20 cellular contexts compared by ENCODE assay signal in genomic region chr1:56539403-56539802, GRCh38. TPM values are rescaled to one million over a fixed set of nuclear protein-coding genes. Genes with fewer than 3 reads are reported as not detected.
DNase-seq lines count a peak whose midpoint lies in the region; ATAC-seq, FAIRE-seq and TF ChIP-seq lines count a peak whose summit lies in the region.
"Had no signal": no experiment of that assay in that cellular context is flagged by ENCODE, and none has a peak within 500 bp of the region (broad histone marks: within the 10 kb centered on the region; RNA-seq: fewer than 3 reads in every experiment).

No MANE protein-coding gene starts in this region.

- intact Hi-C loops in A673 (cut with micrococcal nuclease; ENCODE audit: unreplicated experiment) = no loop called here

- H3K4me1 Mint-ChIP-seq in H9 (peaks cover 49 to 95% of the 10 kb centered on the region in 2 experiments), nephron (peaks cover 52% of the 10 kb centered on the region), T-cell (no peaks in the 10 kb centered on the region)
- H3K4me1 Mint-ChIP-seq: CD4-positive, CD25-positive, alpha-beta regulatory T cell had no signal

- FAIRE-seq in H54 (lab: Jason Lieb, UNC) = no peak
- FAIRE-seq: G401.6, GM12891 had no signal

- H2AK5ac ChIP-seq in H9 (ENCODE audit: insufficient read length, low read length) = no peak overlapping the region

- no peaks in the 10 kb centered on the region for H3K9me3 Mint-ChIP-seq in H9
- no peaks in the 10 kb centered on the region for H3K9me3 Mint-ChIP-seq in nephron
- H3K9me3 Mint-ChIP-seq in T-cell = no peaks in the 10 kb centered on the region
- H3K9me3 Mint-ChIP-seq: HFFc6 had no signal

- H3K9me3 ChIP-seq in H9 (ENCODE audit: control insufficient read depth, low read depth, low read length) (no peaks in the 10 kb centered on the region), hepatocyte (ENCODE audit: low read depth) (no peaks in the 10 kb centered on the region), A673 (ENCODE audit: low read depth, low read length, poor library complexity, severe bottlenecking) (no peaks in the 10 kb centered on the region)
- H3K9me3 ChIP-seq: Peyer's patch had no signal

- H4K91ac ChIP-seq in H9 (ENCODE audit: insufficient read length, low read depth, low read length) = no peak overlapping the region

- H3K27me3 Mint-ChIP-seq in H9 (ENCODE audit: low read depth) = no peaks in the 10 kb centered on the region
- no peaks in the 10 kb centered on the region for H3K27me3 Mint-ChIP-seq in nephron (ENCODE audit: low read depth)
- H3K27me3 Mint-ChIP-seq in T-cell = peaks cover 2 to 10% of the 10 kb centered on the region in 2 donors
- H3K27me3 Mint-ChIP-seq: CD4-positive, CD25-positive, alpha-beta regulatory T cell had no signal

- H3K4me3 ChIP-seq in hepatocyte (no peak overlapping the region), A673 (ENCODE audit: low read depth, low read length, poor library complexity, severe bottlenecking) (no peak overlapping the region)
- H3K4me3 ChIP-seq: GM23248, Peyer's patch had no signal

- TF ChIP-seq POLR2A in H54 (IDR thresholded peaks at IDR 0.05; ENCODE audit: low read depth, low read length) = no peak

- H3K18ac ChIP-seq in H9 (ENCODE audit: insufficient read length, low read depth, low read length) = no peak overlapping the region

- H4K8ac ChIP-seq in H9 (replicated peaks; ENCODE audit: insufficient read length, low read depth, low read length) = no peak overlapping the region

- H2BK15ac ChIP-seq in H9 (ENCODE audit: low read depth, low read length) = no peak overlapping the region

- H3K27ac ChIP-seq in H9 (ENCODE audit: insufficient read length, low read depth, low read length) = no peak overlapping the region
- H3K27ac ChIP-seq in hepatocyte = peak overlapping the region; percentile 8
- H3K27ac ChIP-seq in A673 (ENCODE audit: low read depth, low read length, poor library complexity, severe bottlenecking) = no peak overlapping the region
- H3K27ac ChIP-seq: GM23248, Peyer's patch had no signal

- WGBS in H9 (ENCODE audit: extremely low coverage, insufficient read length, low lambda C conversion rate) = no CpG with 5 or more reads among the region's 2 CpGs
- 29% methylated on average over 2 of the region's 2 CpGs for WGBS in hepatocyte (ENCODE audit: low lambda C conversion rate, missing lambda C conversion rate)

- DNase-seq in H9 (no peak), NCI-H69 (lab: John Stamatoyannopoulos, UW) (peak; percentile 1), hepatocyte (ENCODE audit: low spot score) (no peak), A673 (ENCODE audit: low spot score) (no peak), T-cell (no peak), H54 (ENCODE audit: insufficient read length, low spot score) (no peak)
- DNase-seq: ACHN; CD4-positive, CD25-positive, alpha-beta regulatory T cell; DMS79 treated with DMSO at 0.1 percent for 48 hours; GM23248; HFFc6; Kasumi-1; NCI-H1105 treated with DMSO at 0.1 percent for 48 hours; NCI-H187; Peyer's patch; SIG-M5 had no signal

- POLR2A ChIA-PET in A673 (lab: Charles Lee; ENCODE audit: low non-redundant PET) = no interaction called here
- POLR2A ChIA-PET in T-cell (lab: Charles Lee) = no interaction called here

- H2AFZ ChIP-seq in H9 (ENCODE audit: low read length) (no peak overlapping the region), hepatocyte (no peak overlapping the region)
- H2AFZ ChIP-seq: GM23248 had no signal

- H3K36me3 ChIP-seq in hepatocyte (replicated peaks; ENCODE audit: insufficient read depth, low read depth) (peaks cover 3% of the 10 kb centered on the region), A673 (ENCODE audit: insufficient read depth, low read length, poor library complexity, severe bottlenecking) (no peaks in the 10 kb centered on the region)

- no peak for TF ChIP-seq CTCF in H9 (conservative IDR thresholded peaks at IDR 0.05)
- TF ChIP-seq CTCF in hepatocyte (IDR thresholded peaks at IDR 0.05; ENCODE audit: poor library complexity) = no peak
- no peak for TF ChIP-seq CTCF in nephron (IDR thresholded peaks at IDR 0.05; ENCODE audit: unreplicated experiment in 3 of 3)
- TF ChIP-seq CTCF in A673 (conservative IDR thresholded peaks at IDR 0.05; ENCODE audit: low read depth, low read length) = no peak

- H2BK5ac ChIP-seq in H9 (ENCODE audit: insufficient read length, low read length) = no peak overlapping the region

- H2BK20ac ChIP-seq in H9 (ENCODE audit: low read depth, low read length, poor library complexity, severe bottlenecking) = no peak overlapping the region

- no peak overlapping the region for H4K5ac ChIP-seq in H9 (ENCODE audit: insufficient read length, low read depth, low read length)

- no peak overlapping the region for H2BK120ac ChIP-seq in H9 (ENCODE audit: low read depth, low read length, poor library complexity, severe bottlenecking)

- H3K23me2 ChIP-seq in H9 (ENCODE audit: insufficient read length, low read depth, low read length, poor library complexity, severe bottlenecking) = no peaks in the 10 kb centered on the region

- H3K36me3 Mint-ChIP-seq in H9 (ENCODE audit: insufficient read depth in 1 of 3, low read depth in 3 of 3) (peaks cover 11 to 57% (median 47%) of the 10 kb centered on the region in 3 experiments; a peak in 6 of 7 replicates), nephron (ENCODE audit: low read depth) (peaks cover 51% of the 10 kb centered on the region), T-cell (no peaks in the 10 kb centered on the region)
- H3K36me3 Mint-ChIP-seq: CD4-positive, CD25-positive, alpha-beta regulatory T cell had no signal

- H3K4ac ChIP-seq in H9 (ENCODE audit: low read depth, low read length) = no peak overlapping the region

- H3K79me2 ChIP-seq in H9 (ENCODE audit: insufficient read depth, low read length) = peaks cover 30% of the 10 kb centered on the region; the same call in 1 of the 2 replicates
- peaks cover 98% of the 10 kb centered on the region for H3K79me2 ChIP-seq in hepatocyte

- no peak overlapping the region for H2BK12ac ChIP-seq in H9 (ENCODE audit: insufficient read length, low read depth, low read length)

- no peak overlapping the region for H3K14ac ChIP-seq in H9 (ENCODE audit: insufficient read depth, low read length)

- BruUV-seq in A673 (replicated peaks; lab: Mats Ljungman, UMichigan) = no TSS peak

- no peaks in the 10 kb centered on the region for H3K79me1 ChIP-seq in H9 (ENCODE audit: insufficient read depth, low read depth, low read length, poor library complexity, severe bottlenecking)

- ATAC-seq in GM21381 (IDR thresholded peaks at IDR 0.05; ENCODE audit: unreplicated experiment) (no peak), T-cell (replicated peaks in 1 of 4) (no peak)

- H3K9ac ChIP-seq in H9 (ENCODE audit: extremely low read depth, insufficient read length, low read length) = no peak overlapping the region
- H3K9ac ChIP-seq: GM23248 had no signal

- H3K4me3 Mint-ChIP-seq in H9 = 0 out of 5 replicates have a peak overlapping the region, but pooled peaks of 1 of the 2 experiments have one; percentile 9
- H3K4me3 Mint-ChIP-seq in nephron = no peak overlapping the region
- H3K4me3 Mint-ChIP-seq in T-cell = no peak overlapping the region
- H3K4me3 Mint-ChIP-seq: CD4-positive, CD25-positive, alpha-beta regulatory T cell; HFFc6 had no signal

- H3K27me3 ChIP-seq in H9 (ENCODE audit: insufficient read depth, low read length) = no peaks in the 10 kb centered on the region
- H3K27me3 ChIP-seq in hepatocyte = no peaks in the 10 kb centered on the region
- peaks cover 6% of the 10 kb centered on the region for H3K27me3 ChIP-seq in A673 (replicated peaks; ENCODE audit: insufficient read depth, low read depth, low read length, poor library complexity)
- H3K27me3 ChIP-seq: Peyer's patch had no signal

- no peaks in the 10 kb centered on the region for H4K20me1 ChIP-seq in H9 (ENCODE audit: control insufficient read depth, insufficient read depth, insufficient read length)
- peaks cover 97% of the 10 kb centered on the region for H4K20me1 ChIP-seq in hepatocyte (ENCODE audit: insufficient read depth, poor library complexity, severe bottlenecking)

- no peaks in the 10 kb centered on the region for H3K9me2 ChIP-seq in hepatocyte (replicated peaks; ENCODE audit: insufficient read depth)

- H3K4me2 ChIP-seq in H9 (ENCODE audit: insufficient read depth, insufficient read length, low read length) (no peak overlapping the region), hepatocyte (peak overlapping the region; percentile 47)

- CTCF ChIA-PET in A673 (lab: Charles Lee) (no interaction called here), T-cell (lab: Charles Lee) (interaction anchor here in 1 of 2 donors (0.5 kb wide), 1 partner anchor 239 kb away, joined by 3 read pairs; no protein-coding TSS in a partner anchor)

- H3K56ac ChIP-seq in H9 (ENCODE audit: insufficient read length, low read depth, low read length) = no peak overlapping the region

- H3K27ac Mint-ChIP-seq in H9 (peak overlapping the region in 2 of 3 experiments; percentile 74 to 90; a peak in 4 of 7 replicates), nephron (peak overlapping the region; percentile 19 to 65 (median 19)), T-cell (no peak overlapping the region)
- H3K27ac Mint-ChIP-seq: CD4-positive, CD25-positive, alpha-beta regulatory T cell; HFFc6 had no signal

- H3K23ac ChIP-seq in H9 (ENCODE audit: insufficient read length, low read depth, low read length) = no peak overlapping the region

- H3K4me1 ChIP-seq in H9 (ENCODE audit: insufficient read depth, low read length) (peaks cover 47% of the 10 kb centered on the region), hepatocyte (ENCODE audit: insufficient read depth) (peaks cover 23% of the 10 kb centered on the region), A673 (ENCODE audit: insufficient read depth, low read length, poor library complexity, severe bottlenecking) (no peaks in the 10 kb centered on the region)
- H3K4me1 ChIP-seq: Peyer's patch had no signal

- no peak overlapping the region for H3T11ph ChIP-seq in H9 (ENCODE audit: low read length)

RNA-seq across cellular contexts. Expression of gene PLPP3, which starts 40.0 kb away (rescaled TPM):
- total RNA-seq in H9 (2021) (25.3 and 26.7 TPM in 2 replicates), hepatocyte (159 TPM in 2 replicates), A673 (2021) (0.39 and 0.79 TPM in 2 replicates), T-cell (under 1 TPM in 3 of 5 donors, not detected in 2; 0.30 to 0.93 (median 0.32) TPM)
- polyA plus RNA-seq in hepatocyte = 103 TPM in 2 replicates
- total RNA-seq: CD4-positive, CD25-positive, alpha-beta regulatory T cell had no signal

Comparison
In these comparisons a context has a peak if more than half of its experiments do, and no peak if none do; other contexts are left out.
1. H3K27ac Mint-ChIP-seq: peak in H9 (2 of 3) and nephron (3 of 3); none in T-cell (0 of 2).
2. RNA of gene PLPP3, which starts 40.0 kb away (total RNA-seq): 159 TPM in hepatocyte and 25.3 to 26.7 TPM in H9; 0.39 to 0.79 TPM in A673 and 0.30 to 0.93 TPM in T-cell; every median in the first group is over 10 times any median in the second.